In genomic region chr15:69809421-69809820, GRCh38 we compare ENCODE assay signal across 21 cellular contexts.
DNase-seq lines count a peak whose midpoint lies in the region; ATAC-seq and TF ChIP-seq lines count a peak whose summit lies in the region.
"Had no signal": no experiment of that assay in that cellular context is flagged by ENCODE, and none has a peak within 500 bp of the region (broad histone marks: within the 10 kb centered on the region; RNA-seq: fewer than 3 reads in every experiment).

No MANE protein-coding gene starts in this region.

- no peak overlapping the region for H3K4me3 Mint-ChIP-seq in activated T-cell treated with anti-CD3 and anti-CD28 coated beads, Interleukin-2, amount 50 U/mL, for 72 hours
- no peak overlapping the region for H3K4me3 Mint-ChIP-seq in stimulated activated effector memory CD8-positive, alpha-beta T cell treated with anti-CD3 and anti-CD28 coated beads, Interleukin-12 subunit alpha, Interleukin-12 subunit beta, amount 100 ng/mL, for 72 hours
- H3K4me3 Mint-ChIP-seq: CD4-positive, CD25-positive, alpha-beta regulatory T cell had no signal

- H3K4me1 Mint-ChIP-seq in activated T-cell treated with anti-CD3 and anti-CD28 coated beads, Interleukin-2, amount 50 U/mL, for 72 hours (ENCODE audit: low read depth) = peaks cover 29% of the 10 kb centered on the region
- H3K4me1 Mint-ChIP-seq in stimulated activated effector memory CD8-positive, alpha-beta T cell treated with anti-CD3 and anti-CD28 coated beads, Interleukin-12 subunit alpha, Interleukin-12 subunit beta, amount 100 ng/mL, for 72 hours = peaks cover 27% of the 10 kb centered on the region
- H3K4me1 Mint-ChIP-seq: CD4-positive, CD25-positive, alpha-beta regulatory T cell had no signal

- H3K4me3 ChIP-seq in SJSA1 (no peak overlapping the region), neutrophil (ENCODE audit: low read depth in 1 of 2, low read length in 1 of 2) (no peak overlapping the region), spleen (no peak overlapping the region)
- H3K4me3 ChIP-seq: BLaER1 had no signal

- DNase-seq in activated T-cell treated with anti-CD3 and anti-CD28 coated beads, Interleukin-2, amount 50 U/mL, for 72 hours = peak in 1 of 2 donors; percentile 22
- no peak for DNase-seq in activated T-cell treated with anti-CD3 and anti-CD28 coated beads, Interleukin-2, amount 50 U/mL, for 1 hour
- DNase-seq in SJSA1 (ENCODE audit: low read depth in 1 of 2, low spot score in 2 of 2) = no peak
- no peak for DNase-seq in stimulated activated effector memory CD8-positive, alpha-beta T cell treated with anti-CD3 and anti-CD28 coated beads, Interleukin-12 subunit alpha, Interleukin-12 subunit beta, amount 100 ng/mL, for 72 hours (ENCODE audit: low spot score in 2 of 2)
- DNase-seq in HuH-7.5 (ENCODE audit: low spot score) = no peak
- DNase-seq in spleen = no peak
- no peak for DNase-seq in globus pallidus (ENCODE audit: low spot score)
- DNase-seq: CD4-positive, CD25-positive, alpha-beta regulatory T cell; Karpas-422; NCI-H1092 treated with DMSO at 0.1 percent for 48 hours; NCI-H1436; NCI-H2081 treated with DMSO at 0.1 percent for 48 hours; NCI-H2171; NCI-H226; NCI-H510A; SHP77 treated with DMSO at 0.1 percent for 48 hours had no signal

- no peaks in the 10 kb centered on the region for H3K36me3 Mint-ChIP-seq in activated T-cell treated with anti-CD3 and anti-CD28 coated beads, Interleukin-2, amount 50 U/mL, for 72 hours (ENCODE audit: insufficient read depth in 2 of 2)
- H3K36me3 Mint-ChIP-seq in stimulated activated effector memory CD8-positive, alpha-beta T cell treated with anti-CD3 and anti-CD28 coated beads, Interleukin-12 subunit alpha, Interleukin-12 subunit beta, amount 100 ng/mL, for 72 hours = no peaks in the 10 kb centered on the region
- H3K36me3 Mint-ChIP-seq: CD4-positive, CD25-positive, alpha-beta regulatory T cell had no signal

- 83 to 95% (median 85%) methylated on average over 2 of the region's 2 CpGs for WGBS in spleen, 5 donors

- H3K36me3 ChIP-seq in SJSA1 (no peaks in the 10 kb centered on the region), neutrophil (no peaks in the 10 kb centered on the region), spleen (no peaks in the 10 kb centered on the region)
- H3K36me3 ChIP-seq: BLaER1 had no signal

- H3K9me3 Mint-ChIP-seq in activated T-cell treated with anti-CD3 and anti-CD28 coated beads, Interleukin-2, amount 50 U/mL, for 72 hours = no peaks in the 10 kb centered on the region
- H3K9me3 Mint-ChIP-seq in stimulated activated effector memory CD8-positive, alpha-beta T cell treated with anti-CD3 and anti-CD28 coated beads, Interleukin-12 subunit alpha, Interleukin-12 subunit beta, amount 100 ng/mL, for 72 hours = no peaks in the 10 kb centered on the region
- H3K9me3 Mint-ChIP-seq: CD4-positive, CD25-positive, alpha-beta regulatory T cell had no signal

- TF ChIP-seq POLR2A in spleen (IDR thresholded peaks at IDR 0.05) = no peak

- H3K9me3 ChIP-seq in SJSA1 (replicated peaks) (no peaks in the 10 kb centered on the region), neutrophil (no peaks in the 10 kb centered on the region), spleen (no peaks in the 10 kb centered on the region)
- H3K9me3 ChIP-seq: BLaER1 had no signal

- no peak for TF ChIP-seq CTCF in neutrophil (IDR thresholded peaks at IDR 0.05)
- TF ChIP-seq CTCF in spleen (IDR thresholded peaks at IDR 0.05 in 8 of 11, conservative IDR thresholded peaks at IDR 0.05 in 3 of 11) = no peak

- H3K27me3 Mint-ChIP-seq in activated T-cell treated with anti-CD3 and anti-CD28 coated beads, Interleukin-2, amount 50 U/mL, for 72 hours (ENCODE audit: low read depth) = peaks cover 19% of the 10 kb centered on the region

- H3K27me3 ChIP-seq in SJSA1 (replicated peaks) = no peaks in the 10 kb centered on the region
- no peaks in the 10 kb centered on the region for H3K27me3 ChIP-seq in neutrophil
- H3K27me3 ChIP-seq in spleen (replicated peaks in 1 of 7) = peaks cover 0 to 36% (median 0%) of the 10 kb centered on the region in 7 donors
- H3K27me3 ChIP-seq: BLaER1 had no signal

- ATAC-seq in activated T-cell treated with anti-CD3 and anti-CD28 coated beads, Interleukin-2, amount 50 U/mL, for 72 hours (replicated peaks in 1 of 2) = peak; percentile 65 to 85
- peak; percentile 57 for ATAC-seq in stimulated activated effector memory CD8-positive, alpha-beta T cell treated with anti-CD3 and anti-CD28 coated beads, Interleukin-12 subunit alpha, Interleukin-12 subunit beta, amount 100 ng/mL, for 72 hours
- ATAC-seq: HCT116, Panc1 had no signal

- no peak overlapping the region for H3K27ac Mint-ChIP-seq in activated T-cell treated with anti-CD3 and anti-CD28 coated beads, Interleukin-2, amount 50 U/mL, for 72 hours
- no peak overlapping the region for H3K27ac Mint-ChIP-seq in stimulated activated effector memory CD8-positive, alpha-beta T cell treated with anti-CD3 and anti-CD28 coated beads, Interleukin-12 subunit alpha, Interleukin-12 subunit beta, amount 100 ng/mL, for 72 hours
- H3K27ac Mint-ChIP-seq: CD4-positive, CD25-positive, alpha-beta regulatory T cell had no signal

- H3K4me1 ChIP-seq in SJSA1 (replicated peaks) = peaks cover 61% of the 10 kb centered on the region
- H3K4me1 ChIP-seq in neutrophil (ENCODE audit: control insufficient read depth in 1 of 2, insufficient read depth in 1 of 2, low read depth in 1 of 2, low read length in 1 of 2) = peaks cover 67 to 82% of the 10 kb centered on the region in 2 experiments
- peaks cover 0 to 35% (median 4%) of the 10 kb centered on the region in 6 donors for H3K4me1 ChIP-seq in spleen

- intact Hi-C loops in spleen (cut with DNase I; ENCODE audit: low total_unique reads) = no loop called here

- H3K27ac ChIP-seq in SJSA1 (peak overlapping the region; percentile 91), neutrophil (peak overlapping the region; percentile 99), spleen (peak overlapping the region in 4 of 8 donors; percentile 23 to 90 (median 84))
- H3K27ac ChIP-seq: BLaER1, HL-60 had no signal
